ENCODE assay signal across 1 cellular context in genomic region chr12:47714823-47715386, GRCh38.
TF ChIP-seq lines count a peak whose summit lies in the region.

No MANE protein-coding gene starts in this region.

TF ChIP-seq in GM23338, 12 proteins besides CTCF, POLR2A, EP300 and RAD21 (continued from another document):
- TF ChIP-seq ZNF331 (CRISPR knock-in tag; IDR thresholded peaks at IDR 0.05; ENCODE audit: low read depth) (no peak), ZNF462 (CRISPR knock-in tag; IDR thresholded peaks at IDR 0.05) (no peak), ETS1 (IDR thresholded peaks at IDR 0.05) (no peak), JUNB (IDR thresholded peaks at IDR 0.05; ENCODE audit: unreplicated experiment) (no peak)
TF ChIP-seq in GM23338: peak in this region for 0.
